In the genomic region with DNA sequence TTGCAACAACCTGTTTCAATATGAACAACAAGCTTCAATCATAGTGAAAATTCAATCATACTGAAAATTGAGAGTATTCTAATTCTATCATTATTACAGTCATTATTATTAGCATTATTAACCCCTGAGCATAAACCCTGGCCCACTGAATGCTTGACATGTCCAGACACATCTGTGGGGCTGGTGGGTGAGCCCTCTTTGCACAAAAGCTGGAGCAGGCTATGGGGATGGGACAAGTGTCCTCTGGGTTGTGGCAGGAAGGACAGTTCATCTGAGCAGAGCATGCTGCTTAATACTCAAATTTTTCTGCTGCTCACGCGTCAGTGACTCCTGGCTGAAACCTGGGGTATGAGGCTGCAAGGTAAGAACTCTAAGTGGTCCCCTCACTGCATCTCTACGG, we compare ENCODE assay signal across 16 cellular contexts.
A peak's percentile ranks its signal among the peaks of the same experiment; 100 is the strongest.
DNase-seq lines count a peak whose midpoint lies in the region; ATAC-seq, FAIRE-seq and TF ChIP-seq lines count a peak whose summit lies in the region.
"Had no signal": no experiment of that assay in that cellular context is flagged by ENCODE, and none has a peak within 500 bp of the region (broad histone marks: within the 10 kb centered on the region; RNA-seq: fewer than 3 reads in every experiment).

No MANE protein-coding gene starts in this region.

- peak; percentile 5 for DNase-seq in GM12865 (ENCODE audit: low read depth)
- no peak for DNase-seq in neural crest cell (ENCODE audit: low read depth, low spot score)
- no peak for DNase-seq in pancreas
- no peak for DNase-seq in DMS153 treated with DMSO at 0.1 percent for 48 hours (lab: John Stamatoyannopoulos, UW; ENCODE audit: unreplicated experiment)
- DNase-seq in NCI-H2029 treated with DMSO at 0.1 percent for 48 hours (lab: John Stamatoyannopoulos, UW): no peak
- DNase-seq: 8988T; CD4-positive, CD25-positive, alpha-beta regulatory T cell; Karpas-422 had no signal

- H3K4me3 ChIP-seq in GM12865 (ENCODE audit: low read depth, low read length) (no peak overlapping the region), pancreas (no peak overlapping the region)
- H3K4me3 ChIP-seq: BLaER1 treated with 17β-estradiol and CSF1 and Interleukin-3, amounts not matched to agents 10 nM and 100 nM; K562 had no signal

- no peak overlapping the region for H3K4me3 Mint-ChIP-seq in neural crest cell
- H3K4me3 Mint-ChIP-seq: CD4-positive, CD25-positive, alpha-beta regulatory T cell had no signal

- H3K36me3 ChIP-seq in pancreas: no peaks in the 10 kb centered on the region
- H3K36me3 ChIP-seq: BLaER1 treated with 17β-estradiol and CSF1 and Interleukin-3, amounts not matched to agents 10 nM and 100 nM had no signal

- no peaks in the 10 kb centered on the region for H3K4me1 ChIP-seq in pancreas
- H3K4me1 ChIP-seq: BLaER1 treated with 17β-estradiol and CSF1 and Interleukin-3, amounts not matched to agents 10 nM and 100 nM had no signal

- no peaks in the 10 kb centered on the region for H3K27me3 Mint-ChIP-seq in neural crest cell (ENCODE audit: low read depth)
- H3K27me3 Mint-ChIP-seq: CD4-positive, CD25-positive, alpha-beta regulatory T cell had no signal

- 74 to 89% methylated on average over 3 of the region's 3 CpGs for WGBS in pancreas, 2 donors

- intact Hi-C loops in pancreas (cut with DNase I): no loop called here

- peak overlapping the region; percentile 50 for H3K27ac Mint-ChIP-seq in neural crest cell (ENCODE audit: unreplicated experiment)
- H3K27ac Mint-ChIP-seq: CD4-positive, CD25-positive, alpha-beta regulatory T cell had no signal

- peaks cover 5% of the 10 kb centered on the region for H3K4me1 Mint-ChIP-seq in neural crest cell
- H3K4me1 Mint-ChIP-seq: CD4-positive, CD25-positive, alpha-beta regulatory T cell had no signal

- H3K36me3 Mint-ChIP-seq in neural crest cell (ENCODE audit: low read depth): no peaks in the 10 kb centered on the region
- H3K36me3 Mint-ChIP-seq: CD4-positive, CD25-positive, alpha-beta regulatory T cell had no signal

- no peak for TF ChIP-seq CTCF in GM12865 (IDR thresholded peaks at IDR 0.05; ENCODE audit: insufficient read depth, low read depth, low read length, missing control alignments)
- TF ChIP-seq CTCF in neural crest cell (conservative IDR thresholded peaks at IDR 0.05): no peak
- no peak for TF ChIP-seq CTCF in pancreas (IDR thresholded peaks at IDR 0.05)

- H3K27ac ChIP-seq in pancreas: no peak overlapping the region
- H3K27ac ChIP-seq: BLaER1 treated with 17β-estradiol and CSF1 and Interleukin-3, amounts not matched to agents 10 nM and 100 nM had no signal

- FAIRE-seq in pancreas (lab: Jason Lieb, UNC): no peak
- FAIRE-seq: GM12892, GM19239, K562 had no signal

- no peaks in the 10 kb centered on the region for H3K9me3 Mint-ChIP-seq in neural crest cell

- H3K27me3 ChIP-seq in pancreas: no peaks in the 10 kb centered on the region
- H3K27me3 ChIP-seq: BLaER1 treated with 17β-estradiol and CSF1 and Interleukin-3, amounts not matched to agents 10 nM and 100 nM had no signal

- ATAC-seq in HG02852 (IDR thresholded peaks at IDR 0.05; ENCODE audit: unreplicated experiment): peak; percentile 57
- ATAC-seq in HG03442 (IDR thresholded peaks at IDR 0.05; ENCODE audit: unreplicated experiment): peak; percentile 49
- no peak for ATAC-seq in pancreas
- no peak for ATAC-seq in HG03139 (IDR thresholded peaks at IDR 0.05; ENCODE audit: unreplicated experiment)
- ATAC-seq: HCT116, K562 had no signal

- H3K9me3 ChIP-seq in pancreas: no peaks in the 10 kb centered on the region
- H3K9me3 ChIP-seq: BLaER1 treated with 17β-estradiol and CSF1 and Interleukin-3, amounts not matched to agents 10 nM and 100 nM had no signal

Comparison
In these comparisons a context has a peak if more than half of its experiments do, and no peak if none do; other contexts are left out.
1. ATAC-seq: peak in HG02852 (single experiment) and HG03442 (single experiment); none in pancreas (0 of 4) and HG03139 (single experiment).